18 cellular contexts compared by ENCODE assay signal in genomic region chr5:101425345-101425744, GRCh38.
A peak's percentile ranks its signal among the peaks of the same experiment; 100 is the strongest.
DNase-seq lines count a peak whose midpoint lies in the region; ATAC-seq, FAIRE-seq and TF ChIP-seq lines count a peak whose summit lies in the region.
"Had no signal": no experiment of that assay in that cellular context is flagged by ENCODE, and none has a peak within 500 bp of the region (broad histone marks: within the 10 kb centered on the region; RNA-seq: fewer than 3 reads in every experiment).

No MANE protein-coding gene starts in this region.

- no peaks in the 10 kb centered on the region for H3K79me2 ChIP-seq in astrocyte (ENCODE audit: insufficient read depth, low read length)
- H3K79me2 ChIP-seq: hepatocyte had no signal

- H3K27ac ChIP-seq in astrocyte (ENCODE audit: low read depth, low read length) (peak overlapping the region; percentile 65), thyroid gland (peak overlapping the region; percentile 78 to 88 (median 82))
- H3K27ac ChIP-seq in CD8-positive, alpha-beta T cell (ENCODE audit: low read depth, low read length), result no peak overlapping the region
- H3K27ac ChIP-seq in effector memory CD4-positive, alpha-beta T cell (ENCODE audit: insufficient read depth, low read length, poor library complexity, severe bottlenecking), result no peak overlapping the region
- H3K27ac ChIP-seq: hepatocyte, SJCRH30 had no signal

- H3K9ac ChIP-seq in astrocyte (ENCODE audit: low read length), result no peak overlapping the region

- intact Hi-C loops in thyroid gland (cut with DNase I), result no loop called here
- intact Hi-C loops in CD8-positive, alpha-beta T cell (cut with DNase I, micrococcal nuclease), result no loop called here

- H3K27me3 Mint-ChIP-seq in astrocyte (ENCODE audit: low read depth, unreplicated experiment), result no peaks in the 10 kb centered on the region
- H3K27me3 Mint-ChIP-seq in CD8-positive, alpha-beta T cell (ENCODE audit: low read depth), result no peaks in the 10 kb centered on the region

- TF ChIP-seq POLR2A in thyroid gland (IDR thresholded peaks at IDR 0.05), result no peak

- peak; percentile 32 for DNase-seq in H4 (ENCODE audit: low spot score)
- peak; percentile 20 for DNase-seq in astrocyte (ENCODE audit: low read depth)
- peak; percentile 29 for DNase-seq in myocyte (ENCODE audit: low read depth)
- DNase-seq in thyroid gland, result no peak
- DNase-seq in CD8-positive, alpha-beta T cell, result no peak
- DNase-seq in effector memory CD4-positive, alpha-beta T cell, result no peak
- DNase-seq in G401 (ENCODE audit: low spot score), result no peak
- DNase-seq: activated T-cell treated with anti-CD3 and anti-CD28 coated beads, Interleukin-2, amount 50 U/mL, for 72 hours; AML-193; caudate nucleus; DND-41; NCI-H1048; SJCRH30 had no signal

- in situ Hi-C loops in G401 (cut with HindIII; ENCODE audit: low sequenced_read_pairs), result no loop called here

- H3K27me3 ChIP-seq in astrocyte (ENCODE audit: insufficient read depth, low read length) (no peaks in the 10 kb centered on the region), thyroid gland (no peaks in the 10 kb centered on the region)
- no peaks in the 10 kb centered on the region for H3K27me3 ChIP-seq in CD8-positive, alpha-beta T cell (ENCODE audit: insufficient read depth, low read length)
- no peaks in the 10 kb centered on the region for H3K27me3 ChIP-seq in effector memory CD4-positive, alpha-beta T cell (replicated peaks; ENCODE audit: control insufficient read depth, insufficient read depth, low read length, poor library complexity, severe bottlenecking)
- H3K27me3 ChIP-seq: hepatocyte, SJCRH30 had no signal

- TF ChIP-seq CTCF in astrocyte (IDR thresholded peaks at IDR 0.05; ENCODE audit: insufficient read depth, low read depth, low read length), result no peak
- TF ChIP-seq CTCF in thyroid gland (IDR thresholded peaks at IDR 0.05), result no peak
- no peak for TF ChIP-seq CTCF in CD8-positive, alpha-beta T cell (IDR thresholded peaks at IDR 0.05)

- H3K9me3 Mint-ChIP-seq in astrocyte (ENCODE audit: unreplicated experiment), result no peaks in the 10 kb centered on the region
- no peaks in the 10 kb centered on the region for H3K9me3 Mint-ChIP-seq in CD8-positive, alpha-beta T cell
- H3K9me3 Mint-ChIP-seq: memory B cell, nephron had no signal

- peak overlapping the region; percentile 64 for H3K4me2 ChIP-seq in astrocyte (ENCODE audit: low read length)
- H3K4me2 ChIP-seq: hepatocyte had no signal

- CTCF ChIA-PET in CD8-positive, alpha-beta T cell (lab: Charles Lee), result no interaction called here

- no peak for ATAC-seq in CD8-positive, alpha-beta T cell
- ATAC-seq: activated CD4-positive, CD25-positive, alpha-beta regulatory T cell treated with anti-CD3 and anti-CD28 coated beads, Interleukin-2, amount 50 U/mL, for 24 hours; activated T-cell treated with anti-CD3 and anti-CD28 coated beads, Interleukin-2, amount 50 U/mL, for 72 hours had no signal

- H3K4me3 Mint-ChIP-seq in astrocyte (ENCODE audit: unreplicated experiment), result no peak overlapping the region
- no peak overlapping the region for H3K4me3 Mint-ChIP-seq in CD8-positive, alpha-beta T cell
- H3K4me3 Mint-ChIP-seq: activated T-cell treated with anti-CD3 and anti-CD28 coated beads, Interleukin-2, amount 50 U/mL, for 72 hours; memory B cell; nephron had no signal

- no peaks in the 10 kb centered on the region for H3K36me3 Mint-ChIP-seq in astrocyte (ENCODE audit: low read depth, unreplicated experiment)
- no peaks in the 10 kb centered on the region for H3K36me3 Mint-ChIP-seq in CD8-positive, alpha-beta T cell
- H3K36me3 Mint-ChIP-seq: memory B cell had no signal

- no peaks in the 10 kb centered on the region for H4K20me1 ChIP-seq in astrocyte (ENCODE audit: insufficient read depth, low read length)

- no peak for FAIRE-seq in astrocyte (lab: Jason Lieb, UNC)
- FAIRE-seq: H1 had no signal

- H3K4me1 ChIP-seq in astrocyte (ENCODE audit: insufficient read depth, low read length) (peaks cover 10% of the 10 kb centered on the region), thyroid gland (peaks cover 23 to 28% of the 10 kb centered on the region in 2 donors)
- no peaks in the 10 kb centered on the region for H3K4me1 ChIP-seq in CD8-positive, alpha-beta T cell (ENCODE audit: insufficient read depth, low read length)
- H3K4me1 ChIP-seq in effector memory CD4-positive, alpha-beta T cell (ENCODE audit: control insufficient read depth, insufficient read depth, low read length, poor library complexity, severe bottlenecking), result no peaks in the 10 kb centered on the region
- H3K4me1 ChIP-seq: SJCRH30 had no signal

- H3K4me3 ChIP-seq in astrocyte (ENCODE audit: insufficient read depth, low read depth, low read length) (no peak overlapping the region), thyroid gland (replicated peaks in 1 of 3) (no peak overlapping the region)
- no peak overlapping the region for H3K4me3 ChIP-seq in CD8-positive, alpha-beta T cell (ENCODE audit: low read depth, low read length)
- H3K4me3 ChIP-seq in effector memory CD4-positive, alpha-beta T cell (ENCODE audit: insufficient read depth, low read depth, low read length, poor library complexity, severe bottlenecking), result no peak overlapping the region
- H3K4me3 ChIP-seq: hepatocyte, SJCRH30 had no signal

- H2AFZ ChIP-seq in astrocyte (ENCODE audit: low read depth, low read length), result no peak overlapping the region
- H2AFZ ChIP-seq: hepatocyte had no signal

- POLR2A ChIA-PET in CD8-positive, alpha-beta T cell (lab: Charles Lee), result no interaction called here

- no peaks in the 10 kb centered on the region for H3K9me3 ChIP-seq in astrocyte (ENCODE audit: insufficient read depth, low read depth, low read length)
- H3K9me3 ChIP-seq in thyroid gland, result no peaks in the 10 kb centered on the region
- no peaks in the 10 kb centered on the region for H3K9me3 ChIP-seq in CD8-positive, alpha-beta T cell (ENCODE audit: low read length)
- H3K9me3 ChIP-seq in effector memory CD4-positive, alpha-beta T cell (ENCODE audit: control insufficient read depth, low read length), result no peaks in the 10 kb centered on the region
- H3K9me3 ChIP-seq: SJCRH30 had no signal

- H3K27ac Mint-ChIP-seq in astrocyte (ENCODE audit: unreplicated experiment), result peak overlapping the region; percentile 81
- H3K27ac Mint-ChIP-seq in CD8-positive, alpha-beta T cell, result no peak overlapping the region
- H3K27ac Mint-ChIP-seq: activated T-cell treated with anti-CD3 and anti-CD28 coated beads, Interleukin-2, amount 50 U/mL, for 72 hours; memory B cell; nephron had no signal

- peaks cover 15% of the 10 kb centered on the region for H3K4me1 Mint-ChIP-seq in astrocyte (ENCODE audit: low read depth, unreplicated experiment)
- no peaks in the 10 kb centered on the region for H3K4me1 Mint-ChIP-seq in CD8-positive, alpha-beta T cell (ENCODE audit: low read depth)
- H3K4me1 Mint-ChIP-seq: nephron had no signal

- H3K36me3 ChIP-seq in astrocyte (ENCODE audit: insufficient read depth, low read length), result no peaks in the 10 kb centered on the region
- H3K36me3 ChIP-seq in thyroid gland, result no peaks in the 10 kb centered on the region
- no peaks in the 10 kb centered on the region for H3K36me3 ChIP-seq in CD8-positive, alpha-beta T cell (ENCODE audit: insufficient read depth, low read length)
- no peaks in the 10 kb centered on the region for H3K36me3 ChIP-seq in effector memory CD4-positive, alpha-beta T cell (ENCODE audit: control insufficient read depth, insufficient read depth, low read length)
- H3K36me3 ChIP-seq: SJCRH30 had no signal

Comparison
In these comparisons a context has a peak if more than half of its experiments do, and no peak if none do; other contexts are left out.
1. DNase-seq: peak in H4 (single experiment), astrocyte (single experiment) and myocyte (single experiment); none in thyroid gland (0 of 2), CD8-positive, alpha-beta T cell (0 of 7), effector memory CD4-positive, alpha-beta T cell (0 of 3) and G401 (single experiment).
2. H3K27ac ChIP-seq: peak in astrocyte (single experiment) and thyroid gland (3 of 3); none in CD8-positive, alpha-beta T cell (single experiment) and effector memory CD4-positive, alpha-beta T cell (single experiment).